In the genomic region with DNA sequence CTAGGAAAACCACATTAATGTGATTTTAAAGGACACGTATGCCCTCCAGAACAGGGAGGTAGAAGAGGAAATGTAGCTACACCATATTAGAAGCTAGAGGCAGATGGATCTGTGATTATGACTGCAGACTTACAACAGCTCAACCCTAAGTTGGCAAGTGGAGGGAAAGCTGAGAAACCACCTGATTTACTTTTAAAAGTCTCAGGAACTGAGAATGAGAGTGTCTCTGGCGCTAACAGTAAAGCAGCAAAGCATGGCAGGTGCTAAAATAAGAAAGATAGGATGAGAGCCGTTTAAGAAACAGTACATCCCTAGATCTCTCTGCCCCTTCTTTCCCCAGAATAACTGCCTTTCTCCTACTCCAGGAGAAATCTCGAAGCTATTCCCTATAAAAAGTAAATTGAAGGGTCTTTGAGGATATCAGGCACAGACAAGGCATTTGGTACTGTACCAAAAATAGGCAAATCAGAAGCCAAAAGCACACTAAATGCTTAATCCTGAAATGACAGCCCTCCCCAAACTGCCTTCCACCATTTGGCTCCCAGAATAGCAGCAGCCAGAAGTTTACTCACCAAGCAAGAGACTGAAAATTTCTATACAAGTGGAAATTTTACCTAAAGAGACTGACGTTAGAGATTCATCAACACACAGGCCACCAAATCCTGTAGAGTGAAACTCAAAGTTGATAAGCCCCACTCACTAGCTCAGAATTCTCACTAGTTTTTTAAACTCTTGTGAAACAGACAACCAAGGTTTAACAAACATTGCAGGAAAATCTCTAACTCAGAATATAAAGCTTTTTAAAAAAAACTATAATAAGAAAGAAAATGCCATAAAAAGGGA, we compare ENCODE assay signal across 1 cellular context.
TF ChIP-seq lines count a peak whose summit lies in the region.

No MANE protein-coding gene starts in this region.

TF ChIP-seq in GM12878, 131 proteins besides CTCF, POLR2A, EP300 and RAD21 (continued from another document and continues in another):
- TF ChIP-seq SMC3 (IDR thresholded peaks at IDR 0.05; ENCODE audit: borderline replicate concordance, low read length) = no peak
- no peak for TF ChIP-seq EZH2 (IDR thresholded peaks at IDR 0.05; ENCODE audit: borderline replicate concordance, control insufficient read depth, low read depth, low read length)
- TF ChIP-seq, protein P1, sequence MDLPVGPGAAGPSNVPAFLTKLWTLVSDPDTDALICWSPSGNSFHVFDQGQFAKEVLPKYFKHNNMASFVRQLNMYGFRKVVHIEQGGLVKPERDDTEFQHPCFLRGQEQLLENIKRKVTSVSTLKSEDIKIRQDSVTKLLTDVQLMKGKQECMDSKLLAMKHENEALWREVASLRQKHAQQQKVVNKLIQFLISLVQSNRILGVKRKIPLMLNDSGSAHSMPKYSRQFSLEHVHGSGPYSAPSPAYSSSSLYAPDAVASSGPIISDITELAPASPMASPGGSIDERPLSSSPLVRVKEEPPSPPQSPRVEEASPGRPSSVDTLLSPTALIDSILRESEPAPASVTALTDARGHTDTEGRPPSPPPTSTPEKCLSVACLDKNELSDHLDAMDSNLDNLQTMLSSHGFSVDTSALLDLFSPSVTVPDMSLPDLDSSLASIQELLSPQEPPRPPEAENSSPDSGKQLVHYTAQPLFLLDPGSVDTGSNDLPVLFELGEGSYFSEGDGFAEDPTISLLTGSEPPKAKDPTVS (IDR thresholded peaks at IDR 0.05; ENCODE audit: low read depth, low read length) = no peak
- no peak for TF ChIP-seq CREB1 (IDR thresholded peaks at IDR 0.05; ENCODE audit: low read depth)
- TF ChIP-seq RELA (IDR thresholded peaks at IDR 0.05; ENCODE audit: borderline replicate concordance, partially characterized antibody) = no peak
- TF ChIP-seq, protein P2, sequence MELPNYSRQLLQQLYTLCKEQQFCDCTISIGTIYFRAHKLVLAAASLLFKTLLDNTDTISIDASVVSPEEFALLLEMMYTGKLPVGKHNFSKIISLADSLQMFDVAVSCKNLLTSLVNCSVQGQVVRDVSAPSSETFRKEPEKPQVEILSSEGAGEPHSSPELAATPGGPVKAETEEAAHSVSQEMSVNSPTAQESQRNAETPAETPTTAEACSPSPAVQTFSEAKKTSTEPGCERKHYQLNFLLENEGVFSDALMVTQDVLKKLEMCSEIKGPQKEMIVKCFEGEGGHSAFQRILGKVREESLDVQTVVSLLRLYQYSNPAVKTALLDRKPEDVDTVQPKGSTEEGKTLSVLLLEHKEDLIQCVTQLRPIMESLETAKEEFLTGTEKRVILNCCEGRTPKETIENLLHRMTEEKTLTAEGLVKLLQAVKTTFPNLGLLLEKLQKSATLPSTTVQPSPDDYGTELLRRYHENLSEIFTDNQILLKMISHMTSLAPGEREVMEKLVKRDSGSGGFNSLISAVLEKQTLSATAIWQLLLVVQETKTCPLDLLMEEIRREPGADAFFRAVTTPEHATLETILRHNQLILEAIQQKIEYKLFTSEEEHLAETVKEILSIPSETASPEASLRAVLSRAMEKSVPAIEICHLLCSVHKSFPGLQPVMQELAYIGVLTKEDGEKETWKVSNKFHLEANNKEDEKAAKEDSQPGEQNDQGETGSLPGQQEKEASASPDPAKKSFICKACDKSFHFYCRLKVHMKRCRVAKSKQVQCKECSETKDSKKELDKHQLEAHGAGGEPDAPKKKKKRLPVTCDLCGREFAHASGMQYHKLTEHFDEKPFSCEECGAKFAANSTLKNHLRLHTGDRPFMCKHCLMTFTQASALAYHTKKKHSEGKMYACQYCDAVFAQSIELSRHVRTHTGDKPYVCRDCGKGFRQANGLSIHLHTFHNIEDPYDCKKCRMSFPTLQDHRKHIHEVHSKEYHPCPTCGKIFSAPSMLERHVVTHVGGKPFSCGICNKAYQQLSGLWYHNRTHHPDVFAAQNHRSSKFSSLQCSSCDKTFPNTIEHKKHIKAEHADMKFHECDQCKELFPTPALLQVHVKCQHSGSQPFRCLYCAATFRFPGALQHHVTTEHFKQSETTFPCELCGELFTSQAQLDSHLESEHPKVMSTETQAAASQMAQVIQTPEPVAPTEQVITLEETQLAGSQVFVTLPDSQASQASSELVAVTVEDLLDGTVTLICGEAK (IDR thresholded peaks at IDR 0.05; ENCODE audit: borderline replicate concordance) = no peak; the same call in 1 of the 2 replicates
- no peak for TF ChIP-seq POU2F2 (IDR thresholded peaks at IDR 0.05; ENCODE audit: borderline replicate concordance, low read depth, low read length)
- no peak for TF ChIP-seq RBBP5 (conservative IDR thresholded peaks at IDR 0.05)
- TF ChIP-seq CBFB (IDR thresholded peaks at IDR 0.05; ENCODE audit: low read depth) = no peak
- TF ChIP-seq MTA2 (IDR thresholded peaks at IDR 0.05; ENCODE audit: low read depth) = peak; percentile 46; the same call in 1 of the 2 replicates
- TF ChIP-seq, protein P3, sequence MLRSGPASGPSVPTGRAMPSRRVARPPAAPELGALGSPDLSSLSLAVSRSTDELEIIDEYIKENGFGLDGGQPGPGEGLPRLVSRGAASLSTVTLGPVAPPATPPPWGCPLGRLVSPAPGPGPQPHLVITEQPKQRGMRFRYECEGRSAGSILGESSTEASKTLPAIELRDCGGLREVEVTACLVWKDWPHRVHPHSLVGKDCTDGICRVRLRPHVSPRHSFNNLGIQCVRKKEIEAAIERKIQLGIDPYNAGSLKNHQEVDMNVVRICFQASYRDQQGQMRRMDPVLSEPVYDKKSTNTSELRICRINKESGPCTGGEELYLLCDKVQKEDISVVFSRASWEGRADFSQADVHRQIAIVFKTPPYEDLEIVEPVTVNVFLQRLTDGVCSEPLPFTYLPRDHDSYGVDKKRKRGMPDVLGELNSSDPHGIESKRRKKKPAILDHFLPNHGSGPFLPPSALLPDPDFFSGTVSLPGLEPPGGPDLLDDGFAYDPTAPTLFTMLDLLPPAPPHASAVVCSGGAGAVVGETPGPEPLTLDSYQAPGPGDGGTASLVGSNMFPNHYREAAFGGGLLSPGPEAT (IDR thresholded peaks at IDR 0.05; ENCODE audit: low read depth) = peak; percentile 44; the same call in 1 of the 2 replicates
- no peak for TF ChIP-seq ATF7 (IDR thresholded peaks at IDR 0.05; ENCODE audit: low read depth)
- TF ChIP-seq POLR2AphosphoS2 (IDR thresholded peaks at IDR 0.05; ENCODE audit: low read depth, low read length) = no peak
- TF ChIP-seq, protein P4, sequence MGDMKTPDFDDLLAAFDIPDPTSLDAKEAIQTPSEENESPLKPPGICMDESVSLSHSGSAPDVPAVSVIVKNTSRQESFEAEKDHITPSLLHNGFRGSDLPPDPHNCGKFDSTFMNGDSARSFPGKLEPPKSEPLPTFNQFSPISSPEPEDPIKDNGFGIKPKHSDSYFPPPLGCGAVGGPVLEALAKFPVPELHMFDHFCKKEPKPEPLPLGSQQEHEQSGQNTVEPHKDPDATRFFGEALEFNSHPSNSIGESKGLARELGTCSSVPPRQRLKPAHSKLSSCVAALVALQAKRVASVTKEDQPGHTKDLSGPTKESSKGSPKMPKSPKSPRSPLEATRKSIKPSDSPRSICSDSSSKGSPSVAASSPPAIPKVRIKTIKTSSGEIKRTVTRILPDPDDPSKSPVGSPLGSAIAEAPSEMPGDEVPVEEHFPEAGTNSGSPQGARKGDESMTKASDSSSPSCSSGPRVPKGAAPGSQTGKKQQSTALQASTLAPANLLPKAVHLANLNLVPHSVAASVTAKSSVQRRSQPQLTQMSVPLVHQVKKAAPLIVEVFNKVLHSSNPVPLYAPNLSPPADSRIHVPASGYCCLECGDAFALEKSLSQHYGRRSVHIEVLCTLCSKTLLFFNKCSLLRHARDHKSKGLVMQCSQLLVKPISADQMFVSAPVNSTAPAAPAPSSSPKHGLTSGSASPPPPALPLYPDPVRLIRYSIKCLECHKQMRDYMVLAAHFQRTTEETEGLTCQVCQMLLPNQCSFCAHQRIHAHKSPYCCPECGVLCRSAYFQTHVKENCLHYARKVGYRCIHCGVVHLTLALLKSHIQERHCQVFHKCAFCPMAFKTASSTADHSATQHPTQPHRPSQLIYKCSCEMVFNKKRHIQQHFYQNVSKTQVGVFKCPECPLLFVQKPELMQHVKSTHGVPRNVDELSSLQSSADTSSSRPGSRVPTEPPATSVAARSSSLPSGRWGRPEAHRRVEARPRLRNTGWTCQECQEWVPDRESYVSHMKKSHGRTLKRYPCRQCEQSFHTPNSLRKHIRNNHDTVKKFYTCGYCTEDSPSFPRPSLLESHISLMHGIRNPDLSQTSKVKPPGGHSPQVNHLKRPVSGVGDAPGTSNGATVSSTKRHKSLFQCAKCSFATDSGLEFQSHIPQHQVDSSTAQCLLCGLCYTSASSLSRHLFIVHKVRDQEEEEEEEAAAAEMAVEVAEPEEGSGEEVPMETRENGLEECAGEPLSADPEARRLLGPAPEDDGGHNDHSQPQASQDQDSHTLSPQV (IDR thresholded peaks at IDR 0.05) = no peak
- peak; percentile 29; the same call in 1 of the 2 replicates for TF ChIP-seq TAF1 (IDR thresholded peaks at IDR 0.05; ENCODE audit: borderline replicate concordance, low read depth, low read length)
- no peak for TF ChIP-seq SMARCA5 (IDR thresholded peaks at IDR 0.05)
- no peak for TF ChIP-seq NR2F1 (conservative IDR thresholded peaks at IDR 0.05)
- no peak for TF ChIP-seq ZNF24 (IDR thresholded peaks at IDR 0.05)
- no peak for TF ChIP-seq BRCA1 (IDR thresholded peaks at IDR 0.05; ENCODE audit: low read depth, low read length)
- peak; percentile 64 to 67; a peak in 3 of 4 replicates for TF ChIP-seq IKZF2 (IDR thresholded peaks at IDR 0.05)
- TF ChIP-seq, protein P5, sequence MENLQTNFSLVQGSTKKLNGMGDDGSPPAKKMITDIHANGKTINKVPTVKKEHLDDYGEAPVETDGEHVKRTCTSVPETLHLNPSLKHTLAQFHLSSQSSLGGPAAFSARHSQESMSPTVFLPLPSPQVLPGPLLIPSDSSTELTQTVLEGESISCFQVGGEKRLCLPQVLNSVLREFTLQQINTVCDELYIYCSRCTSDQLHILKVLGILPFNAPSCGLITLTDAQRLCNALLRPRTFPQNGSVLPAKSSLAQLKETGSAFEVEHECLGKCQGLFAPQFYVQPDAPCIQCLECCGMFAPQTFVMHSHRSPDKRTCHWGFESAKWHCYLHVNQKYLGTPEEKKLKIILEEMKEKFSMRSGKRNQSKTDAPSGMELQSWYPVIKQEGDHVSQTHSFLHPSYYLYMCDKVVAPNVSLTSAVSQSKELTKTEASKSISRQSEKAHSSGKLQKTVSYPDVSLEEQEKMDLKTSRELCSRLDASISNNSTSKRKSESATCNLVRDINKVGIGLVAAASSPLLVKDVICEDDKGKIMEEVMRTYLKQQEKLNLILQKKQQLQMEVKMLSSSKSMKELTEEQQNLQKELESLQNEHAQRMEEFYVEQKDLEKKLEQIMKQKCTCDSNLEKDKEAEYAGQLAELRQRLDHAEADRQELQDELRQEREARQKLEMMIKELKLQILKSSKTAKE (IDR thresholded peaks at IDR 0.05; ENCODE audit: low read depth, poor library complexity, severe bottlenecking) = peak; percentile 30
- TF ChIP-seq, protein P6, sequence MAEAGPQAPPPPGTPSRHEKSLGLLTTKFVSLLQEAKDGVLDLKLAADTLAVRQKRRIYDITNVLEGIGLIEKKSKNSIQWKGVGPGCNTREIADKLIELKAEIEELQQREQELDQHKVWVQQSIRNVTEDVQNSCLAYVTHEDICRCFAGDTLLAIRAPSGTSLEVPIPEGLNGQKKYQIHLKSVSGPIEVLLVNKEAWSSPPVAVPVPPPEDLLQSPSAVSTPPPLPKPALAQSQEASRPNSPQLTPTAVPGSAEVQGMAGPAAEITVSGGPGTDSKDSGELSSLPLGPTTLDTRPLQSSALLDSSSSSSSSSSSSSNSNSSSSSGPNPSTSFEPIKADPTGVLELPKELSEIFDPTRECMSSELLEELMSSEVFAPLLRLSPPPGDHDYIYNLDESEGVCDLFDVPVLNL (IDR thresholded peaks at IDR 0.05; ENCODE audit: low read depth, low read length) = no peak
- TF ChIP-seq SREBF2 (IDR thresholded peaks at IDR 0.05; ENCODE audit: low read length) = no peak
- no peak for TF ChIP-seq YY1 (IDR thresholded peaks at IDR 0.05; ENCODE audit: low read depth, low read length)
- 0 out of 2 replicates have a peak, but pooled peaks have one; percentile 48 for TF ChIP-seq GATAD2B (conservative IDR thresholded peaks at IDR 0.05; ENCODE audit: low read depth)
- TF ChIP-seq IKZF1 (conservative IDR thresholded peaks at IDR 0.05) = peak; percentile 73
- 0 out of 2 replicates have a peak, but pooled peaks have one; percentile 55 for TF ChIP-seq DPF2 (IDR thresholded peaks at IDR 0.05)
- no peak for TF ChIP-seq ZSCAN29 (IDR thresholded peaks at IDR 0.05)
- TF ChIP-seq, protein P7, sequence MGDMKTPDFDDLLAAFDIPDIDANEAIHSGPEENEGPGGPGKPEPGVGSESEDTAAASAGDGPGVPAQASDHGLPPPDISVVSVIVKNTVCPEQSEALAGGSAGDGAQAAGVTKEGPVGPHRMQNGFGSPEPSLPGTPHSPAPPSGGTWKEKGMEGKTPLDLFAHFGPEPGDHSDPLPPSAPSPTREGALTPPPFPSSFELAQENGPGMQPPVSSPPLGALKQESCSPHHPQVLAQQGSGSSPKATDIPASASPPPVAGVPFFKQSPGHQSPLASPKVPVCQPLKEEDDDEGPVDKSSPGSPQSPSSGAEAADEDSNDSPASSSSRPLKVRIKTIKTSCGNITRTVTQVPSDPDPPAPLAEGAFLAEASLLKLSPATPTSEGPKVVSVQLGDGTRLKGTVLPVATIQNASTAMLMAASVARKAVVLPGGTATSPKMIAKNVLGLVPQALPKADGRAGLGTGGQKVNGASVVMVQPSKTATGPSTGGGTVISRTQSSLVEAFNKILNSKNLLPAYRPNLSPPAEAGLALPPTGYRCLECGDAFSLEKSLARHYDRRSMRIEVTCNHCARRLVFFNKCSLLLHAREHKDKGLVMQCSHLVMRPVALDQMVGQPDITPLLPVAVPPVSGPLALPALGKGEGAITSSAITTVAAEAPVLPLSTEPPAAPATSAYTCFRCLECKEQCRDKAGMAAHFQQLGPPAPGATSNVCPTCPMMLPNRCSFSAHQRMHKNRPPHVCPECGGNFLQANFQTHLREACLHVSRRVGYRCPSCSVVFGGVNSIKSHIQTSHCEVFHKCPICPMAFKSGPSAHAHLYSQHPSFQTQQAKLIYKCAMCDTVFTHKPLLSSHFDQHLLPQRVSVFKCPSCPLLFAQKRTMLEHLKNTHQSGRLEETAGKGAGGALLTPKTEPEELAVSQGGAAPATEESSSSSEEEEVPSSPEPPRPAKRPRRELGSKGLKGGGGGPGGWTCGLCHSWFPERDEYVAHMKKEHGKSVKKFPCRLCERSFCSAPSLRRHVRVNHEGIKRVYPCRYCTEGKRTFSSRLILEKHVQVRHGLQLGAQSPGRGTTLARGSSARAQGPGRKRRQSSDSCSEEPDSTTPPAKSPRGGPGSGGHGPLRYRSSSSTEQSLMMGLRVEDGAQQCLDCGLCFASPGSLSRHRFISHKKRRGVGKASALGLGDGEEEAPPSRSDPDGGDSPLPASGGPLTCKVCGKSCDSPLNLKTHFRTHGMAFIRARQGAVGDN (IDR thresholded peaks at IDR 0.05) = peak; percentile 52
- no peak for TF ChIP-seq MEF2A (IDR thresholded peaks at IDR 0.05; ENCODE audit: insufficient read depth, low read depth, low read length)
- no peak for TF ChIP-seq ZNF622 (IDR thresholded peaks at IDR 0.05)
- TF ChIP-seq MEF2B (IDR thresholded peaks at IDR 0.05; ENCODE audit: partially characterized antibody, poor library complexity, severe bottlenecking) = peak; percentile 10
- no peak for TF ChIP-seq HDGF (IDR thresholded peaks at IDR 0.05)
